In the genomic region with DNA sequence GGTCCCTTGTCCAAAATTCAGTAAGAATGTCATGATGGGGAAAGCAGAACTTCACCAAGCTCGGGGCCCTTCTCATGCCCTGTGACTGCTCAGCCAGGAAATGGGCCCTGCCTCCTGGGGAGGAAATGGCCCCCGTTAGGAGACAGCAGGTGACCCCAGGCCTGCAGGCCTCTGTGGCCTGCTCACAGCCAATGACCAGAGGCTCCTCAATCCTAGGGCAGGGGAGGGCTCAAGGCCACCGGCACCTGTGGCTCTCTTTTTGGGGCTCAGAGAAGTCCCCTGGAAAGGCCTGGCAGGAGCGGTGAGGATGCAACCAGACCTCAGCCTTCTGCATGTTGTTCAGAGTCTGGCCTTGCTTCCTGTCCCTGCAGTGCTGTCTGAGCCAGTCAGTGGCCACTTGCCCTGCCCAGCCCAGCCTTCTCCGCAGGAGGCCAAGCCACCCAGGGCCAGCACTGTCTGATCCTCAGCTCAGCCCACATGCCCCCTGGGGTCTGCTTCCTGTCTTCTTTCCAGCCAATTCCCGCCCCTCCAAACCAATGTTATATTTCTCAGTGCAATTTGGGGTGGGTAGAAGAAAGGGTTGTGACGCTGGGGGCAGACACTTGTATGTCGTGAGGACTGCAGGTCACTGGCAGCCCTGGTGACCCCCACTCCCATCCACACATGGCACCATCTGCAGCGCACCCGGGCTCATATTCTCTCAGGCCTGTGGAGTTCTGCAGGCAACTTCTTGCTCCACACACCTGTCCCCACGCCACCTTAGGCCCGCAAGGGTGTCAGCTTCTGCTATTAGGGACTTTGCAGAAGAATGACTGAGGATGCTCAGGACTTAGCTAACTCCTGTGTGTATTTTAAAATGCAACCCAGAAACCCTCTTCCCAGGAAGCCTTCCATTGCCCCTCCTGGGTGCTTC, we compare ENCODE assay signal across 8 cellular contexts.
DNase-seq lines count a peak whose midpoint lies in the region; ATAC-seq and TF ChIP-seq lines count a peak whose summit lies in the region.

No MANE protein-coding gene starts in this region.

- H3K27ac ChIP-seq in HUES64 (ENCODE audit: low read depth, low read length) (peak overlapping the region; percentile 58; the same call in 1 of the 2 replicates), mucosa of rectum (ENCODE audit: low read depth in 2 of 2, low read length in 2 of 2) (peak overlapping the region; percentile 46 to 74)

- DNase-seq in Daoy (ENCODE audit: low read depth): peak; percentile 75
- DNase-seq in activated CD8-positive, alpha-beta T cell treated with anti-CD3 and anti-CD28 coated beads for 36 hours: peak; percentile 52
- no peak for DNase-seq in retina
- no peak for DNase-seq in DMS114 treated with DMSO at 0.1 percent for 48 hours (lab: John Stamatoyannopoulos, UW; ENCODE audit: unreplicated experiment)

- H3K27me3 Mint-ChIP-seq in activated CD8-positive, alpha-beta T cell treated with anti-CD3 and anti-CD28 coated beads for 36 hours: no peaks in the 10 kb centered on the region

- CTCF ChIA-PET in activated CD8-positive, alpha-beta T cell treated with anti-CD3 and anti-CD28 coated beads for 36 hours (lab: Charles Lee): interaction anchor here (1.7 to 7.0 kb wide), 2 partner anchors 32 to 171 kb away, joined by 3 to 50 read pairs; no protein-coding TSS in a partner anchor

- no peak for TF ChIP-seq CTCF in activated CD8-positive, alpha-beta T cell treated with anti-CD3 and anti-CD28 coated beads for 36 hours (IDR thresholded peaks at IDR 0.05)

- H3K36me3 Mint-ChIP-seq in activated CD8-positive, alpha-beta T cell treated with anti-CD3 and anti-CD28 coated beads for 36 hours (ENCODE audit: low read depth): peaks cover 8% of the 10 kb centered on the region

- intact Hi-C loops in activated CD8-positive, alpha-beta T cell treated with anti-CD3 and anti-CD28 coated beads for 36 hours (cut with micrococcal nuclease): no loop called here

- H3K27me3 ChIP-seq in HUES64 (ENCODE audit: insufficient read depth, low read length): no peaks in the 10 kb centered on the region
- H3K27me3 ChIP-seq in mucosa of rectum (ENCODE audit: control insufficient read depth in 2 of 2, insufficient read depth in 2 of 2, low read length in 2 of 2): no peaks in the 10 kb centered on the region

- peaks cover 54% of the 10 kb centered on the region for H3K4me1 ChIP-seq in HUES64 (ENCODE audit: insufficient read depth, low read length)
- H3K4me1 ChIP-seq in mucosa of rectum (ENCODE audit: control insufficient read depth in 2 of 2, insufficient read depth in 2 of 2, low read length in 2 of 2): peaks cover 32 to 41% of the 10 kb centered on the region in 2 donors

- 61% methylated on average over 10 of the region's 12 CpGs for WGBS in HUES64

- POLR2A ChIA-PET in activated CD8-positive, alpha-beta T cell treated with anti-CD3 and anti-CD28 coated beads for 36 hours (lab: Charles Lee): interaction anchor here (0.6 to 5.2 kb wide), 6 partner anchors 12 to 75 kb away, joined by 3 to 32 read pairs (median 4); no protein-coding TSS in a partner anchor

- no peaks in the 10 kb centered on the region for H3K9me3 Mint-ChIP-seq in activated CD8-positive, alpha-beta T cell treated with anti-CD3 and anti-CD28 coated beads for 36 hours

- H3K4me3 Mint-ChIP-seq in activated CD8-positive, alpha-beta T cell treated with anti-CD3 and anti-CD28 coated beads for 36 hours: peak overlapping the region; percentile 74

- H3K4me1 Mint-ChIP-seq in activated CD8-positive, alpha-beta T cell treated with anti-CD3 and anti-CD28 coated beads for 36 hours (ENCODE audit: low read depth): peaks cover 52% of the 10 kb centered on the region

- H3K4me3 ChIP-seq in HUES64 (ENCODE audit: low read length) (no peak overlapping the region), mucosa of rectum (ENCODE audit: low read length in 2 of 2) (no peak overlapping the region)

- no peak overlapping the region for H3K27ac Mint-ChIP-seq in activated CD8-positive, alpha-beta T cell treated with anti-CD3 and anti-CD28 coated beads for 36 hours

- no peak for ATAC-seq in activated CD8-positive, alpha-beta T cell treated with anti-CD3 and anti-CD28 coated beads for 36 hours
- no peak for ATAC-seq in HG03571 (IDR thresholded peaks at IDR 0.05; ENCODE audit: unreplicated experiment)
- no peak for ATAC-seq in HG03439 (IDR thresholded peaks at IDR 0.05; ENCODE audit: unreplicated experiment)

- H3K9ac ChIP-seq in HUES64 (ENCODE audit: low read depth, low read length): no peak overlapping the region
- H3K9ac ChIP-seq in mucosa of rectum (ENCODE audit: low read depth in 1 of 2, low read length in 2 of 2): peak overlapping the region in 1 of 2 donors; percentile 11

- no peaks in the 10 kb centered on the region for H3K36me3 ChIP-seq in HUES64 (ENCODE audit: insufficient read depth, low read length)
- no peaks in the 10 kb centered on the region for H3K36me3 ChIP-seq in mucosa of rectum (ENCODE audit: control insufficient read depth in 2 of 2, insufficient read depth in 2 of 2, low read length in 2 of 2)

- H3K9me3 ChIP-seq in HUES64 (ENCODE audit: insufficient read depth, low read depth, low read length): no peaks in the 10 kb centered on the region
- H3K9me3 ChIP-seq in mucosa of rectum (ENCODE audit: control insufficient read depth in 2 of 2, low read length in 2 of 2): no peaks in the 10 kb centered on the region

Comparison
In these comparisons a context has a peak if more than half of its experiments do, and no peak if none do; other contexts are left out.
1. DNase-seq: peak in Daoy (single experiment) and activated CD8-positive, alpha-beta T cell treated with anti-CD3 and anti-CD28 coated beads for 36 hours (single experiment); none in retina (single experiment) and DMS114 treated with DMSO at 0.1 percent for 48 hours (single experiment).